In genomic region chr9:41119719-41120118, GRCh38 we compare ENCODE assay signal across 15 cellular contexts. TPM values are rescaled to one million over a fixed set of nuclear protein-coding genes. Genes with fewer than 3 reads are reported as not detected.
"Had no signal": no experiment of that assay in that cellular context is flagged by ENCODE, and none has a peak within 500 bp of the region (broad histone marks: within the 10 kb centered on the region; RNA-seq: fewer than 3 reads in every experiment).

No MANE protein-coding gene starts in this region.

RNA-seq across cellular contexts. Expression of gene FOXD4L6, which starts 8.8 kb away (rescaled TPM):
- total RNA-seq: colonic mucosa, endodermal cell, esophagus mucosa, gastroesophageal sphincter, heart left ventricle, hepatocyte, kidney, left colon, left lobe of liver, left ventricle myocardium inferior, mononuclear cell, mucosa of gallbladder had no signal
- polyA plus RNA-seq: heart left ventricle, hepatocyte, immature natural killer cell, liver, mammary epithelial cell had no signal
